ENCODE assay signal across 13 cellular contexts in genomic region chr16:11801481-11802021, GRCh38. TPM values are rescaled to one million over a fixed set of nuclear protein-coding genes. Genes with fewer than 3 reads are reported as not detected.
DNase-seq lines count a peak whose midpoint lies in the region; ATAC-seq and TF ChIP-seq lines count a peak whose summit lies in the region.
"Had no signal": no experiment of that assay in that cellular context is flagged by ENCODE, and none has a peak within 500 bp of the region (broad histone marks: within the 10 kb centered on the region; RNA-seq: fewer than 3 reads in every experiment).

No MANE protein-coding gene starts in this region.

- CTCF ChIA-PET in CD4-positive, alpha-beta T cell (lab: Charles Lee): interaction anchor here (0.8 kb wide), 1 partner anchor 12 kb away, joined by 3 read pairs; no protein-coding TSS in a partner anchor
- CTCF ChIA-PET in A673 (lab: Charles Lee): no interaction called here

- H3K27ac Mint-ChIP-seq in CD4-positive, alpha-beta T cell: peak overlapping the region; percentile 45
- H3K27ac Mint-ChIP-seq: activated naive CD8-positive, alpha-beta T cell treated with anti-CD3 and anti-CD28 coated beads, Interleukin-2, amount 10 ng/mL, durations not matched to agents 7 days and 5 days had no signal

- H3K9me3 ChIP-seq in CD4-positive, alpha-beta T cell (ENCODE audit: control insufficient read depth, low read length): no peaks in the 10 kb centered on the region
- H3K9me3 ChIP-seq in osteoblast (ENCODE audit: low read depth, low read length): no peaks in the 10 kb centered on the region
- H3K9me3 ChIP-seq in A673 (ENCODE audit: low read depth, low read length, poor library complexity, severe bottlenecking): no peaks in the 10 kb centered on the region
- H3K9me3 ChIP-seq: mucosa of descending colon, spleen had no signal

- ATAC-seq in CD4-positive, alpha-beta T cell (ENCODE audit: poor library complexity): no peak
- ATAC-seq: mucosa of descending colon had no signal

- no peak for DNase-seq in CD4-positive, alpha-beta T cell
- DNase-seq in HCEC 1CT: peak; percentile 32
- DNase-seq in amniotic epithelial cell (ENCODE audit: low read depth): peak; percentile 81
- peak; percentile 76 for DNase-seq in osteoblast (ENCODE audit: insufficient read length, low spot score, missing footprints)
- DNase-seq in NCI-H1092 (lab: John Stamatoyannopoulos, UW): no peak
- no peak for DNase-seq in A673 (ENCODE audit: low spot score)
- no peak for DNase-seq in GM13977 (ENCODE audit: low spot score)
- DNase-seq: activated naive CD8-positive, alpha-beta T cell treated with anti-CD3 and anti-CD28 coated beads, Interleukin-2, amount 10 ng/mL, durations not matched to agents 7 days and 5 days; glutamatergic neuron; mucosa of descending colon; NCI-H2029 treated with DMSO at 0.1 percent for 48 hours; NCI-H524 treated with DMSO at 0.1 percent for 48 hours; spleen had no signal

- in situ Hi-C loops in GM13977 (cut with MboI; ENCODE audit: low pct_unique_long_range_greater_than_20kb, low sequenced_read_pairs, unreplicated experiment): no loop called here

- peaks cover 20% of the 10 kb centered on the region for H3K4me1 ChIP-seq in osteoblast (ENCODE audit: insufficient read depth, low read length)
- H3K4me1 ChIP-seq in A673 (ENCODE audit: insufficient read depth, low read length, poor library complexity, severe bottlenecking): peaks cover 9% of the 10 kb centered on the region

- peaks cover 15% of the 10 kb centered on the region for H4K20me1 ChIP-seq in osteoblast (ENCODE audit: insufficient read depth, low read length)

- peaks cover 18% of the 10 kb centered on the region for H3K79me2 ChIP-seq in osteoblast (ENCODE audit: insufficient read depth, low read length)

- no peak overlapping the region for H3K4me3 Mint-ChIP-seq in CD4-positive, alpha-beta T cell
- H3K4me3 Mint-ChIP-seq: activated naive CD8-positive, alpha-beta T cell treated with anti-CD3 and anti-CD28 coated beads, Interleukin-2, amount 10 ng/mL, durations not matched to agents 7 days and 5 days had no signal

- H3K4me3 ChIP-seq in osteoblast (ENCODE audit: insufficient read depth, low read length): no peak overlapping the region
- H3K4me3 ChIP-seq in A673 (ENCODE audit: low read depth, low read length, poor library complexity, severe bottlenecking): no peak overlapping the region
- H3K4me3 ChIP-seq: mucosa of descending colon, spleen had no signal

- H2AFZ ChIP-seq in osteoblast (ENCODE audit: low read length): no peak overlapping the region

- H3K36me3 Mint-ChIP-seq in CD4-positive, alpha-beta T cell (ENCODE audit: low read depth): peaks cover 15% of the 10 kb centered on the region

- intact Hi-C loops in CD4-positive, alpha-beta T cell (cut with DNase I, micrococcal nuclease): no loop called here
- intact Hi-C loops in A673 (cut with micrococcal nuclease; ENCODE audit: unreplicated experiment): no loop called here

- TF ChIP-seq CTCF in CD4-positive, alpha-beta T cell (IDR thresholded peaks at IDR 0.05): no peak
- no peak for TF ChIP-seq CTCF in osteoblast (IDR thresholded peaks at IDR 0.05; ENCODE audit: extremely low read depth, low read depth, low read length)
- no peak for TF ChIP-seq CTCF in A673 (conservative IDR thresholded peaks at IDR 0.05; ENCODE audit: low read depth, low read length)
- no peak for TF ChIP-seq CTCF in GM13977 (IDR thresholded peaks at IDR 0.05; ENCODE audit: extremely low read depth, insufficient read depth, missing control alignments)

- no peaks in the 10 kb centered on the region for H3K36me3 ChIP-seq in osteoblast (ENCODE audit: insufficient read depth, low read length)
- H3K36me3 ChIP-seq in A673 (ENCODE audit: insufficient read depth, low read length, poor library complexity, severe bottlenecking): no peaks in the 10 kb centered on the region
- H3K36me3 ChIP-seq: spleen had no signal

- H3K27me3 Mint-ChIP-seq in CD4-positive, alpha-beta T cell: no peaks in the 10 kb centered on the region

- peaks cover 42% of the 10 kb centered on the region for H3K4me1 Mint-ChIP-seq in CD4-positive, alpha-beta T cell (ENCODE audit: low read depth)

- H3K9me3 Mint-ChIP-seq in CD4-positive, alpha-beta T cell: no peaks in the 10 kb centered on the region
- H3K9me3 Mint-ChIP-seq: activated naive CD8-positive, alpha-beta T cell treated with anti-CD3 and anti-CD28 coated beads, Interleukin-2, amount 10 ng/mL, durations not matched to agents 7 days and 5 days had no signal

- no peaks in the 10 kb centered on the region for H3K27me3 ChIP-seq in CD4-positive, alpha-beta T cell (ENCODE audit: control insufficient read depth, insufficient read depth, low read length)
- H3K27me3 ChIP-seq in osteoblast (ENCODE audit: insufficient read depth, low read length) (peaks cover 13% of the 10 kb centered on the region), A673 (replicated peaks; ENCODE audit: insufficient read depth, low read depth, low read length, poor library complexity) (no peaks in the 10 kb centered on the region)
- H3K27me3 ChIP-seq: spleen had no signal

- POLR2A ChIA-PET in CD4-positive, alpha-beta T cell (lab: Charles Lee): interaction anchor here (6.2 kb wide), 1 partner anchor 60 kb away, joined by 168 read pairs; the partner anchor contains the start of gene TXNDC11
- POLR2A ChIA-PET in A673 (lab: Charles Lee; ENCODE audit: low non-redundant PET): no interaction called here

- H3K27ac ChIP-seq in CD4-positive, alpha-beta T cell (ENCODE audit: low read depth, low read length): no peak overlapping the region
- H3K27ac ChIP-seq in osteoblast (ENCODE audit: low read depth, low read length) (no peak overlapping the region), A673 (ENCODE audit: low read depth, low read length, poor library complexity, severe bottlenecking) (no peak overlapping the region)

- no TSS peak for BruUV-seq in A673 (replicated peaks; lab: Mats Ljungman, UMichigan)

- no peak overlapping the region for H3K4me2 ChIP-seq in osteoblast (ENCODE audit: insufficient read depth, low read length)

RNA-seq across cellular contexts. Expression of gene ZC3H7A, which starts 4.5 kb away (rescaled TPM):
- 100 to 1,000 TPM; 131 to 143 TPM for total RNA-seq in CD4-positive, alpha-beta T cell
- total RNA-seq in osteoblast (39.8 and 45.7 TPM in 2 replicates), A673 (2021) (65.0 and 67.2 TPM in 2 replicates)

RNA-seq across cellular contexts. Expression of gene RSL1D1, which starts 49.8 kb away (rescaled TPM):
- total RNA-seq in CD4-positive, alpha-beta T cell: 100 to 1,000 TPM; 224 to 237 TPM
- 113 and 126 TPM in 2 replicates for total RNA-seq in osteoblast
- total RNA-seq in A673 (2021): 313 and 365 TPM in 2 replicates

RNA-seq across cellular contexts. Expression of gene TXNDC11, which starts 58.9 kb away (rescaled TPM):
- 100 to 1,000 TPM; 111 to 112 TPM for total RNA-seq in CD4-positive, alpha-beta T cell
- total RNA-seq in osteoblast (26.1 and 28.3 TPM in 2 replicates), A673 (2021) (17.0 and 17.6 TPM in 2 replicates)

Comparison
In these comparisons a context has a peak if more than half of its experiments do, and no peak if none do; other contexts are left out.
1. DNase-seq: peak in HCEC 1CT (single experiment), amniotic epithelial cell (single experiment) and osteoblast (single experiment); none in CD4-positive, alpha-beta T cell (0 of 10), NCI-H1092 (single experiment), A673 (single experiment) and GM13977 (single experiment).